In the genomic region with DNA sequence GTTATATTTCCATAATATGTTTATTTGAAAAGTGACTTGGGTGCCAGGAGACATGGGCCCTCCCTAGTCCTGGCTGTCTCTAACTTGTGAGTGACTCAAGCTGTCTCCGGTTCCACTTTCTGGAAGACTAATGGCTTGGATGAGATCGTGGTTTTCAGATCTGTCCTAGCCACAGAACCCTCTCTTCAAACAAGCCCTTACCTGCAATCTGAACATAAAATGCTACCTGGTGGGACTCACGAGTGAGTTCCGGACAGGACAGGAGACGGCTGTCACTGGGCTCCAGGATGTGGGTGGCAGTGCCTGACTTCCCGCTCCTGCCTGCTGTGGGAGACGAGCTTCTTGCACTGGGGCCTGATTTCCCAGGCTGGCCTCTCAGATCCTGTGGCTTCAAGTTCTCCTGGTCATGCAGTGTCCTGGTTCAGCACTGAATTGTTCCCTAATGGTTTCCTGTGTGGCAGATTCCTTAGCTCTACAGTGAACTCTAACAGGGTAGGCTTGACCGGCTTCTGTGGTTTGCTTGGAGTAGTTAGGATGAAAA, we compare ENCODE assay signal across 12 cellular contexts. TPM values are rescaled to one million over a fixed set of nuclear protein-coding genes. Genes with fewer than 3 reads are reported as not detected.
DNase-seq lines count a peak whose midpoint lies in the region; ATAC-seq and TF ChIP-seq lines count a peak whose summit lies in the region.
"Had no signal": no experiment of that assay in that cellular context is flagged by ENCODE, and none has a peak within 500 bp of the region (broad histone marks: within the 10 kb centered on the region; RNA-seq: fewer than 3 reads in every experiment).

No MANE protein-coding gene starts in this region.

- ATAC-seq in GM19467 (IDR thresholded peaks at IDR 0.05; ENCODE audit: unreplicated experiment) (no peak), GM21423 (IDR thresholded peaks at IDR 0.05; ENCODE audit: unreplicated experiment) (no peak)

- no peak overlapping the region for H3K4me3 Mint-ChIP-seq in activated CD4-positive, alpha-beta memory T cell treated with anti-CD3 and anti-CD28 coated beads, Interleukin-2, amount 10 ng/mL, durations not matched to agents 7 days and 5 days
- no peak overlapping the region for H3K4me3 Mint-ChIP-seq in activated CD4-positive, alpha-beta memory T cell treated with anti-CD3 and anti-CD28 coated beads for 36 hours
- no peak overlapping the region for H3K4me3 Mint-ChIP-seq in immature natural killer cell

- H3K9me3 Mint-ChIP-seq in activated CD4-positive, alpha-beta memory T cell treated with anti-CD3 and anti-CD28 coated beads, Interleukin-2, amount 10 ng/mL, durations not matched to agents 7 days and 5 days: no peaks in the 10 kb centered on the region
- no peaks in the 10 kb centered on the region for H3K9me3 Mint-ChIP-seq in activated CD4-positive, alpha-beta memory T cell treated with anti-CD3 and anti-CD28 coated beads for 36 hours
- H3K9me3 Mint-ChIP-seq in immature natural killer cell: no peaks in the 10 kb centered on the region
- H3K9me3 Mint-ChIP-seq: activated T-helper 2 cell treated with anti-CD3 and anti-CD28 coated beads, Interferon-gamma antibody, Interleukin-2, Interleukin-4, amounts not matched to agents 10 μg/mL and 5 μg/mL and 100 μg/mL, durations not matched to agents 14 hours and 24 hours and 36 hours had no signal

- peaks cover 4% of the 10 kb centered on the region for H3K36me3 Mint-ChIP-seq in activated CD4-positive, alpha-beta memory T cell treated with anti-CD3 and anti-CD28 coated beads, Interleukin-2, amount 10 ng/mL, durations not matched to agents 7 days and 5 days (ENCODE audit: low read depth)
- H3K36me3 Mint-ChIP-seq in activated CD4-positive, alpha-beta memory T cell treated with anti-CD3 and anti-CD28 coated beads for 36 hours: peaks cover 4% of the 10 kb centered on the region
- no peaks in the 10 kb centered on the region for H3K36me3 Mint-ChIP-seq in immature natural killer cell

- peak overlapping the region; percentile 2 for H3K9ac ChIP-seq in adipocyte (ENCODE audit: low read length)

- TF ChIP-seq CTCF in testis (IDR thresholded peaks at IDR 0.05): no peak

- no peak for DNase-seq in activated CD4-positive, alpha-beta memory T cell treated with anti-CD3 and anti-CD28 coated beads, Interleukin-2, amount 10 ng/mL, durations not matched to agents 7 days and 5 days
- no peak for DNase-seq in activated CD4-positive, alpha-beta memory T cell treated with anti-CD3 and anti-CD28 coated beads for 36 hours
- DNase-seq in adipocyte (ENCODE audit: low read depth) (no peak), immature natural killer cell (no peak), testis (no peak)
- no peak for DNase-seq in effector CD8-positive, alpha-beta T cell (lab: John Stamatoyannopoulos, UW)
- DNase-seq: mesendoderm; NCI-H748 treated with DMSO at 0.1 percent for 48 hours; stimulated activated CD4-positive, alpha-beta T cell treated with anti-CD3 and anti-CD28 coated beads, Interleukin-15, amount 100 ng/mL, for 24 hours had no signal

- TF ChIP-seq POLR2A in testis (IDR thresholded peaks at IDR 0.05): no peak

- H3K36me3 ChIP-seq in adipocyte (ENCODE audit: control insufficient read depth, insufficient read depth, low read length, severe bottlenecking) (no peaks in the 10 kb centered on the region), testis (ENCODE audit: low read depth, missing control alignments) (no peaks in the 10 kb centered on the region)

- POLR2A ChIA-PET in activated CD4-positive, alpha-beta memory T cell treated with anti-CD3 and anti-CD28 coated beads, Interleukin-2, amount 10 ng/mL, durations not matched to agents 7 days and 5 days (lab: Charles Lee): no interaction called here
- POLR2A ChIA-PET in activated CD4-positive, alpha-beta memory T cell treated with anti-CD3 and anti-CD28 coated beads for 36 hours (lab: Charles Lee): interaction anchor here (1.2 kb wide), 1 partner anchor 8 kb away, joined by 3 read pairs; no protein-coding TSS in a partner anchor

- H3K4me1 Mint-ChIP-seq in activated CD4-positive, alpha-beta memory T cell treated with anti-CD3 and anti-CD28 coated beads, Interleukin-2, amount 10 ng/mL, durations not matched to agents 7 days and 5 days: peaks cover 46% of the 10 kb centered on the region
- peaks cover 52% of the 10 kb centered on the region for H3K4me1 Mint-ChIP-seq in activated CD4-positive, alpha-beta memory T cell treated with anti-CD3 and anti-CD28 coated beads for 36 hours (ENCODE audit: low read depth)
- peaks cover 34 to 51% of the 10 kb centered on the region in 2 donors for H3K4me1 Mint-ChIP-seq in immature natural killer cell

- CTCF ChIA-PET in activated CD4-positive, alpha-beta memory T cell treated with anti-CD3 and anti-CD28 coated beads, Interleukin-2, amount 10 ng/mL, durations not matched to agents 7 days and 5 days (lab: Charles Lee): interaction anchor here (1.3 to 7.2 kb wide), 4 partner anchors 8 to 225 kb away, joined by 3 to 91 read pairs (median 4); partner anchors contain the start of gene PFKFB3
- CTCF ChIA-PET in activated CD4-positive, alpha-beta memory T cell treated with anti-CD3 and anti-CD28 coated beads for 36 hours (lab: Charles Lee): interaction anchor here (0.5 to 2.0 kb wide), 2 partner anchors 84 to 225 kb away, joined by 4 to 5 read pairs; no protein-coding TSS in a partner anchor

- H3K4me1 ChIP-seq in adipocyte (ENCODE audit: control insufficient read depth, insufficient read depth, low read length) (peaks cover 25% of the 10 kb centered on the region), testis (peaks cover 67% of the 10 kb centered on the region)

- H3K27me3 Mint-ChIP-seq in activated CD4-positive, alpha-beta memory T cell treated with anti-CD3 and anti-CD28 coated beads, Interleukin-2, amount 10 ng/mL, durations not matched to agents 7 days and 5 days: no peaks in the 10 kb centered on the region
- H3K27me3 Mint-ChIP-seq in activated CD4-positive, alpha-beta memory T cell treated with anti-CD3 and anti-CD28 coated beads for 36 hours: no peaks in the 10 kb centered on the region
- H3K27me3 Mint-ChIP-seq in immature natural killer cell (ENCODE audit: low read depth in 3 of 3): peaks cover 0 to 1% (median 0%) of the 10 kb centered on the region in 3 donors

- H3K9me3 ChIP-seq in adipocyte (ENCODE audit: control insufficient read depth, low read length) (no peaks in the 10 kb centered on the region), testis (no peaks in the 10 kb centered on the region)

- H3K27ac ChIP-seq in testis: peak overlapping the region; percentile 11 to 31

- H3K27me3 ChIP-seq in adipocyte (replicated peaks; ENCODE audit: control insufficient read depth, insufficient read depth, low read length) (no peaks in the 10 kb centered on the region), testis (no peaks in the 10 kb centered on the region)

- H3K4me3 ChIP-seq in adipocyte (ENCODE audit: low read length) (no peak overlapping the region), testis (no peak overlapping the region)

- H3K27ac Mint-ChIP-seq in activated CD4-positive, alpha-beta memory T cell treated with anti-CD3 and anti-CD28 coated beads, Interleukin-2, amount 10 ng/mL, durations not matched to agents 7 days and 5 days: peak overlapping the region; percentile 34
- no peak overlapping the region for H3K27ac Mint-ChIP-seq in activated CD4-positive, alpha-beta memory T cell treated with anti-CD3 and anti-CD28 coated beads for 36 hours
- H3K27ac Mint-ChIP-seq in immature natural killer cell: peak overlapping the region in 4 of 6 donors; percentile 31 to 78 (median 58)
- H3K27ac Mint-ChIP-seq: activated T-helper 2 cell treated with anti-CD3 and anti-CD28 coated beads, Interferon-gamma antibody, Interleukin-2, Interleukin-4, amounts not matched to agents 10 μg/mL and 5 μg/mL and 100 μg/mL, durations not matched to agents 14 hours and 24 hours and 36 hours had no signal

- intact Hi-C loops in activated CD4-positive, alpha-beta memory T cell treated with anti-CD3 and anti-CD28 coated beads for 36 hours (cut with micrococcal nuclease): no loop called here
- intact Hi-C loops in testis (cut with DNase I; ENCODE audit: low total_unique reads): no loop called here

- WGBS in testis, 2 donors: 75 to 82% methylated on average over 8 of the region's 8 CpGs

RNA-seq across cellular contexts. Expression of gene PFKFB3, which starts 26.0 kb away (rescaled TPM):
- 10 to 100 TPM; 66.8 to 69.4 TPM for total RNA-seq in activated CD4-positive, alpha-beta memory T cell treated with anti-CD3 and anti-CD28 coated beads, Interleukin-2, amount 10 ng/mL, durations not matched to agents 7 days and 5 days
- total RNA-seq in activated CD4-positive, alpha-beta memory T cell treated with anti-CD3 and anti-CD28 coated beads for 36 hours: 10 to 100 TPM; 70.6 to 76.4 TPM
- polyA plus RNA-seq in immature natural killer cell (1 to 10 TPM; 3.2 to 8.0 (median 3.9) TPM), testis (ENCODE audit: insufficient read depth, low read depth, low replicate concordance) (31.7 TPM)
- total RNA-seq in testis: 10 to 100 TPM; 53.9 to 65.3 TPM
